Comparison of ENCODE assay signal across 1 cellular context in the genomic region with DNA sequence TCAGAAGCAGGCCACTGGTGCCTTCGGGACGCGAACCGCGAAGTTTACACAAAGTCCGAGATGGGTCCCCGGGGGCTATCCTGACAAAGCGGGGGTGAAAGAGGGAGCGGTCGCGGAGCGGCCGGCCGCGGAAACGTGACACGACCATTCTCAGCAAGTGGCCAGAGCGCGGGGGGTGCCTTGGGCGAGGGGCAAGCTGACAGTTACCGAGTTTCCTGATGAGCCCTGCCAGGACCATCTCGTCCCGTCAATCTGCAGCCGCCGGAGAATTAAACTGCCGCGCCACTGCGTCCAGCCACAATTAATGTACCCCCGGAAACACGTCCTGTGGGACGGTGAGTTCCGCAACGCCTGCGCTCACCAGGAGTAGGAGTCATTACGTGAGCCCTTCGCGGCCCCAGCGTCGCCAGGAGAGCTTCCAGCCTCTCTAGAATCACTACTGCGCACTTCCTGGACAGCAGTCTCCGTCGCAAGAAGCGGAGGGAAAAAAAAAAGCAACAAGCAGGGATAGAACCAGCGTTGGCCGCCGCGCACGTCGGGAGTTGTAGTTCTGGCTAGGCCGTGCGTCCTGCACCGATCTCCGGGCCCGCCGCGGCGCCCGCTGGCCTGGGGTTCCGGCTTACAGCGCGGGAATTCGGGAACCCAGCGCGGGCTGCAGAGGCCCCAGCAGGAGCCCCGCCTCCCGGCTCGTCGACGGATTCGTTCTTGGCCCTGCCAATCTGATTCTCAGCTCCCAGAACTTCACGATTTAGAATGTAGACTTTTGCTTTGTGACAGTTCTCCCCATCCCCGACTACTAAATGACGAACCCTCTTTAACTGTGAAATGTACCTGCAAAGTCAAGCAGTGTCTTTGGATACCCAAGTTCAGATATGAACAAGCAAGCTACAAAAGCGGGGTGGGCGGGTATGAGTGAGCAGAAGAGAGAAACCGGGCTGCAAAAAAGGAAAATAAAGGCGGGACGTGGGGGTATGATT.
TF ChIP-seq lines count a peak whose summit lies in the region.

A gene with protein sequence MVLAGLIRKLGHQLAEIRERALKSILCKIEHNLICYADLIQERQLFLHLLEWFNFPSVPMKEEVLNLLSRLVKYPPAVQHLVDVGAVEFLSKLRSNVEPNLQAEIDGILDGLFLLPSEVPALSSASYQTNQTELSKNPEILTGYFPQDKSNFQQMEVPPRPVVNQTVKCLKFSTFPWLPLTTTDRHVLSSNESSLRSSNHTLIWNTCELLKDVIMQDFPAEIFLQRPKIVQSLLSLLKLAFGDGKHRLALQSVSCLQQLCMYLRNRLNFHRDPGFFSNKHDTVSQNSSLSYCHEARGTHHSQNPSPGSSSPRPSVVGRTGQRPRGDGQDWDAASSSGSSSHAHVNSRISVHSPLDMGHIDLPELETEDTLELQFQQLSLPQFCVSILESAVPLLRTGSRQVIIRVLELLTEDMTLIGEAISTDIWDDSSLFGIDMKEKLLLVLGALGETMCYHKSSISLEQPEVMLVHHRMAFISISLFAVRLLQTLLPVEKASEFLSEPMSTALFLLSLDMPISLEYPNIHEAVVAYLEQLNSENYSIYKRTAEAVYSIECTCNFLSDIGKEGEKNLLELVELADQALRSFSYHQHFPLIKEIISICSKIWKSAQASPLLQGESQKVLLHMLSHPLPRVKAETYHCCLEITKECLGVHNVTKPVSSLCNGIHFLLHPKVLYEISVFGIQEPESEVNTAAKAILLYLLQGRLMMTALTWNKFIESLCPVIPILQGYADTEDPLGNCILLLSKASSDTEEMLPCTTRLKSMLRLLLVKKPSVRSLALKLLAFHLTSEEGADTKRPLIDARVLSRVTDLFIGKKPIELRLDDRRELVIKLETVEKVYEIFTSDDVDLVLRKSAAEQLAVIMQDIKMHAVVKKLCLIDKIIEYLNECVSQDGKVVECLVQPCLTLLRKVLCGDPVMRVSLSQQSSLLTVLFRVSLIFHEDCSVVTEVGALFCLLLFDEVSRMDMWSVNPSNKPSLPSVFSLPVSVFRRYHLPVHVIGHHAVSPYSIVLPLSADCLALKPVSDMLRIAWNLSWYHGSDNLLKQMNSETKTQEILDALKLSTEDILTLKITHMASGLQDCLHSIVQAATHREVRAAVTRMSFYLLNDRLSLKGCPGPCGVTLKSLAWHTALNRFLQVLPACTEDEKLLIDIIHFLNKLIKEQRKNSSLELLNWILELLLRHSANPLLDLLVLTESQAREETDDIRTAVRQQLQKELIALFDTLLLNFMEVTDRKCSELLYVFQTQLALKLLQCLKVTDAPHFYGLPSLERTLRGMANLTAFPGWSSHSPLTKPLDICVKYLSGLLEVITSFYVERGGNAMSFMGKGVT (N-terminal part only) (minus strand): TSS at position 267 of the 977 bp plus-strand sequence. CDS start 29 bp downstream, at position 238.

TF ChIP-seq in IMR-90, 13 proteins besides CTCF, POLR2A, EP300 and RAD21 (continued from another document):
- TF ChIP-seq RFX5 (IDR thresholded peaks at IDR 0.05; ENCODE audit: low read depth, low read length) (no peak), CEBPB (IDR thresholded peaks at IDR 0.05; ENCODE audit: low read depth, low read length) (no peak), BHLHE40 (IDR thresholded peaks at IDR 0.05; ENCODE audit: low read depth, low read length) (no peak), FOS (IDR thresholded peaks at IDR 0.05; ENCODE audit: low read depth, low read length) (no peak)
- TF ChIP-seq, protein P1, sequence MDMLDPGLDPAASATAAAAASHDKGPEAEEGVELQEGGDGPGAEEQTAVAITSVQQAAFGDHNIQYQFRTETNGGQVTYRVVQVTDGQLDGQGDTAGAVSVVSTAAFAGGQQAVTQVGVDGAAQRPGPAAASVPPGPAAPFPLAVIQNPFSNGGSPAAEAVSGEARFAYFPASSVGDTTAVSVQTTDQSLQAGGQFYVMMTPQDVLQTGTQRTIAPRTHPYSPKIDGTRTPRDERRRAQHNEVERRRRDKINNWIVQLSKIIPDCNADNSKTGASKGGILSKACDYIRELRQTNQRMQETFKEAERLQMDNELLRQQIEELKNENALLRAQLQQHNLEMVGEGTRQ (IDR thresholded peaks at IDR 0.05; ENCODE audit: low read depth, low read length) = no peak
- TF ChIP-seq, protein P2, sequence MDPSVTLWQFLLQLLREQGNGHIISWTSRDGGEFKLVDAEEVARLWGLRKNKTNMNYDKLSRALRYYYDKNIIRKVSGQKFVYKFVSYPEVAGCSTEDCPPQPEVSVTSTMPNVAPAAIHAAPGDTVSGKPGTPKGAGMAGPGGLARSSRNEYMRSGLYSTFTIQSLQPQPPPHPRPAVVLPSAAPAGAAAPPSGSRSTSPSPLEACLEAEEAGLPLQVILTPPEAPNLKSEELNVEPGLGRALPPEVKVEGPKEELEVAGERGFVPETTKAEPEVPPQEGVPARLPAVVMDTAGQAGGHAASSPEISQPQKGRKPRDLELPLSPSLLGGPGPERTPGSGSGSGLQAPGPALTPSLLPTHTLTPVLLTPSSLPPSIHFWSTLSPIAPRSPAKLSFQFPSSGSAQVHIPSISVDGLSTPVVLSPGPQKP (IDR thresholded peaks at IDR 0.05; ENCODE audit: borderline replicate concordance, low read depth, low read length) = no peak
